8 cellular contexts compared by ENCODE assay signal in the genomic region with DNA sequence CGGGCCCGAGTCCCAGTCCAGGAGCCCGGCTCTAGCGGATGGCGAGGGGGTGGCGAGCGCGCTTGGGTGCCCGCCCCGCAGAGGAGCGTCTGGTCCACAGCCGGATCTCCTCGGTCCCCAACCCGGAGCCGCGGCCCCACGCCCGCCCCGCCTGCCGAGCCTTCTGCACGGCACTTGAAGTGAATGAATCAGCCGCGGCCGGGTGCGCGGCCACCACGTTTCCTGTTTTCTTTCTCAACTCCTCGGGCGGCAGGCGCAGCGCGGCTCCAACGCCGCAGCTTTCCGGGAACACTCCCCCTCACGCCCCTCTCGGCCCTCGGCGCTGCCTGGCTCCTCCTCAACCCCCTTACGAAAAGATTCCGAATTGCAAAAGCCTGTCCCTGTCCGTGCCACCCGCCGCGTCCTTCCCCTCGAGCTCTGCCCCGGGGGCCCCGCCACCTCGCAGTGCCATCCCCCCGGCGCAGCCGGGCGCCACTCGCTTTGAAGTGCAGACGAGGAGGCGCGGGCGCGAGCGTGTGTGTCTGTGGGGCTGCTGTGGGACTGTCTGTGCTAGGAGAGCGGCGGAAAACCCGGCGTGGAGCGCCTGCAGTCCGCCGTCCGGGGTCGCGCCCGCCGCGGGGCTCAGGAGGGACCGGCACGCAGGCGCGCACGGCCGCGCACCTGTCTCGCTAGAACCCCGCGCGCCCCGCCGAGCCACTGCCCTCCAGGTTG.
DNase-seq lines count a peak whose midpoint lies in the region; ATAC-seq and TF ChIP-seq lines count a peak whose summit lies in the region.

No MANE protein-coding gene starts in this region.

- CTCF ChIA-PET in BJ (lab: Yijun Ruan, JAX) = interaction anchor here (0.9 kb wide), 1 partner anchor 88 kb away, joined by 4 read pairs; no protein-coding TSS in a partner anchor

- peaks cover 30% of the 10 kb centered on the region for H3K4me1 Mint-ChIP-seq in activated naive CD8-positive, alpha-beta T cell treated with anti-CD3 and anti-CD28 coated beads, Interleukin-2, amount 10 ng/mL, durations not matched to agents 7 days and 5 days
- H3K4me1 Mint-ChIP-seq in progenitor cell of endocrine pancreas (ENCODE audit: low read depth) = peaks cover 15% of the 10 kb centered on the region

- H3K4me3 Mint-ChIP-seq in activated naive CD8-positive, alpha-beta T cell treated with anti-CD3 and anti-CD28 coated beads, Interleukin-2, amount 10 ng/mL, durations not matched to agents 7 days and 5 days = peak overlapping the region; percentile 90
- H3K4me3 Mint-ChIP-seq in progenitor cell of endocrine pancreas (ENCODE audit: low read depth) = peak overlapping the region; percentile 89

- no peaks in the 10 kb centered on the region for H3K27me3 ChIP-seq in BJ (ENCODE audit: control insufficient read depth, insufficient read depth, low read length)

- peak overlapping the region; percentile 98 for H3K27ac Mint-ChIP-seq in activated naive CD8-positive, alpha-beta T cell treated with anti-CD3 and anti-CD28 coated beads, Interleukin-2, amount 10 ng/mL, durations not matched to agents 7 days and 5 days
- H3K27ac Mint-ChIP-seq in progenitor cell of endocrine pancreas = peak overlapping the region; percentile 74

- ATAC-seq in GM19372 (IDR thresholded peaks at IDR 0.05; ENCODE audit: low read depth, unreplicated experiment) (peak; percentile 54), HG03460 (IDR thresholded peaks at IDR 0.05; ENCODE audit: unreplicated experiment) (peak; percentile 64)
- peak; percentile 78 for ATAC-seq in activated naive CD8-positive, alpha-beta T cell treated with anti-CD3 and anti-CD28 coated beads, Interleukin-2, amount 10 ng/mL, durations not matched to agents 7 days and 5 days (ENCODE audit: low read depth)

- intact Hi-C loops in cardiac septum (cut with DNase I) = loop anchor here (2.0 to 10.0 kb wide), 2 partner anchors 87 to 325 kb away; no protein-coding TSS in a partner anchor

- DNase-seq in BJ (ENCODE audit: low read depth) (no peak), SKM-1 treated with dmso at 0.1 percent for 144 hours (lab: John Stamatoyannopoulos, UW; ENCODE audit: unreplicated experiment) (peak; percentile 91), cardiac septum (ENCODE audit: low spot score) (peak; percentile 94), progenitor cell of endocrine pancreas (ENCODE audit: low spot score, unreplicated experiment) (peak; percentile 43), ureter (ENCODE audit: low spot score) (peak; percentile 84)
- peak; percentile 92 for DNase-seq in activated naive CD8-positive, alpha-beta T cell treated with anti-CD3 and anti-CD28 coated beads, Interleukin-2, amount 10 ng/mL, durations not matched to agents 7 days and 5 days

- H3K36me3 ChIP-seq in BJ (ENCODE audit: control insufficient read depth, insufficient read depth, low read length) = no peaks in the 10 kb centered on the region

- POLR2A ChIA-PET in BJ (lab: Charles Lee) = no interaction called here
- POLR2A ChIA-PET in activated naive CD8-positive, alpha-beta T cell treated with anti-CD3 and anti-CD28 coated beads, Interleukin-2, amount 10 ng/mL, durations not matched to agents 7 days and 5 days (lab: Charles Lee) = interaction anchor here (0.6 to 1.9 kb wide), 10 partner anchors 56 to 139 kb away, joined by 3 to 68 read pairs (median 4); no protein-coding TSS in a partner anchor

- peak overlapping the region; percentile 69 for H3K4me3 ChIP-seq in BJ (ENCODE audit: low read depth, low read length)

- TF ChIP-seq CTCF in BJ (IDR thresholded peaks at IDR 0.05; ENCODE audit: insufficient read depth, low read depth, low read length) (no peak), progenitor cell of endocrine pancreas (IDR thresholded peaks at IDR 0.05; ENCODE audit: unreplicated experiment) (no peak)

- peaks cover 31% of the 10 kb centered on the region for H3K36me3 Mint-ChIP-seq in activated naive CD8-positive, alpha-beta T cell treated with anti-CD3 and anti-CD28 coated beads, Interleukin-2, amount 10 ng/mL, durations not matched to agents 7 days and 5 days
- H3K36me3 Mint-ChIP-seq in progenitor cell of endocrine pancreas (ENCODE audit: insufficient read depth) = no peaks in the 10 kb centered on the region

- no peaks in the 10 kb centered on the region for H3K9me3 Mint-ChIP-seq in activated naive CD8-positive, alpha-beta T cell treated with anti-CD3 and anti-CD28 coated beads, Interleukin-2, amount 10 ng/mL, durations not matched to agents 7 days and 5 days
- no peaks in the 10 kb centered on the region for H3K9me3 Mint-ChIP-seq in progenitor cell of endocrine pancreas (ENCODE audit: low read depth)

- H3K27me3 Mint-ChIP-seq in activated naive CD8-positive, alpha-beta T cell treated with anti-CD3 and anti-CD28 coated beads, Interleukin-2, amount 10 ng/mL, durations not matched to agents 7 days and 5 days = no peaks in the 10 kb centered on the region
- H3K27me3 Mint-ChIP-seq in progenitor cell of endocrine pancreas = peaks cover 29% of the 10 kb centered on the region
